ENCODE assay signal across 12 cellular contexts in the genomic region with DNA sequence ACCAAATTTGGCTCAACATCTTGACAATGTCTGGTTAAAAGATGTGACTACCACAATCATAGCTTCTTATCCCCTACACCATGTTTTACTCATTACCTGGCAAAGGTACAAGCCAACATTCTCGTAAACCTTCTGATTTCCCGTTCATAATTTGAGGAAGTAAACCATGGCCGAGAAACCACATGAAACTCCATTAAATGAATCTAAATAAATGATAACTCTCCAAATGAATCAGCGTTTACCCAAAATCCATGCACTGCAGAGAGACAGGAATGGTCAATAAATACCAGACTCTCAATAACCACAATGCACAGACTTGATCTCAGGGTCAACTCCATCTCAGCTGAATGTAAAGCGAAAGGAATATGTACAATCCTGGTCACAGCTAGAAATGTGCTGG.
DNase-seq lines count a peak whose midpoint lies in the region; ATAC-seq and TF ChIP-seq lines count a peak whose summit lies in the region.
"Had no signal": no experiment of that assay in that cellular context is flagged by ENCODE, and none has a peak within 500 bp of the region (broad histone marks: within the 10 kb centered on the region; RNA-seq: fewer than 3 reads in every experiment).

No MANE protein-coding gene starts in this region.

- no peaks in the 10 kb centered on the region for H3K4me1 ChIP-seq in right atrium auricular region
- H3K4me1 ChIP-seq: colonic mucosa had no signal

- H3K4me3 ChIP-seq in right atrium auricular region = no peak overlapping the region
- H3K4me3 ChIP-seq: colonic mucosa had no signal

- H3K4me3 Mint-ChIP-seq in HFFc6 = peak overlapping the region; percentile 38; the same call in 1 of the 2 replicates
- H3K4me3 Mint-ChIP-seq: activated naive CD8-positive, alpha-beta T cell treated with anti-CD3 and anti-CD28 coated beads for 36 hours; T-helper 2 cell treated with Interferon-gamma antibody and Interleukin-4, amounts not matched to agents 5 μg/mL and 100 μg/mL, for 36 hours had no signal

- ATAC-seq in GM19025 (IDR thresholded peaks at IDR 0.05; ENCODE audit: low read depth, unreplicated experiment) (peak; percentile 60), HG03342 (IDR thresholded peaks at IDR 0.05; ENCODE audit: unreplicated experiment) (peak; percentile 82)

- H3K9me3 ChIP-seq in right atrium auricular region = no peaks in the 10 kb centered on the region
- H3K9me3 ChIP-seq: colonic mucosa had no signal

- H3K27me3 Mint-ChIP-seq in HFFc6 (ENCODE audit: insufficient read depth) = no peaks in the 10 kb centered on the region; the same call in 1 of the 2 replicates
- H3K27me3 Mint-ChIP-seq: activated naive CD8-positive, alpha-beta T cell treated with anti-CD3 and anti-CD28 coated beads for 36 hours had no signal

- H3K4me1 Mint-ChIP-seq in HFFc6 (ENCODE audit: low read depth) = peaks cover 7% of the 10 kb centered on the region; the same call in 1 of the 2 replicates
- H3K4me1 Mint-ChIP-seq: activated naive CD8-positive, alpha-beta T cell treated with anti-CD3 and anti-CD28 coated beads for 36 hours had no signal

- DNase-seq in HFFc6 = no peak
- no peak for DNase-seq in NCI-H524 (lab: John Stamatoyannopoulos, UW)
- no peak for DNase-seq in right atrium auricular region (ENCODE audit: low spot score)
- no peak for DNase-seq in activated naive CD4-positive, alpha-beta T cell treated with anti-CD3 and anti-CD28 coated beads, Interleukin-2, amount 50 U/mL, for 16 hours
- no peak for DNase-seq in NCI-H2029 treated with DMSO at 0.1 percent for 48 hours (lab: John Stamatoyannopoulos, UW)
- DNase-seq: activated naive CD8-positive, alpha-beta T cell treated with anti-CD3 and anti-CD28 coated beads for 36 hours; colonic mucosa; NCI-H345; retina had no signal

- H3K36me3 Mint-ChIP-seq in HFFc6 (ENCODE audit: low read depth) = no peaks in the 10 kb centered on the region
- H3K36me3 Mint-ChIP-seq: activated naive CD8-positive, alpha-beta T cell treated with anti-CD3 and anti-CD28 coated beads for 36 hours had no signal

- H3K9me3 Mint-ChIP-seq in HFFc6 = no peaks in the 10 kb centered on the region
- H3K9me3 Mint-ChIP-seq: activated naive CD8-positive, alpha-beta T cell treated with anti-CD3 and anti-CD28 coated beads for 36 hours had no signal

- H3K27ac Mint-ChIP-seq in HFFc6 = no peak overlapping the region
- H3K27ac Mint-ChIP-seq: activated naive CD8-positive, alpha-beta T cell treated with anti-CD3 and anti-CD28 coated beads for 36 hours; T-helper 2 cell treated with Interferon-gamma antibody and Interleukin-4, amounts not matched to agents 5 μg/mL and 100 μg/mL, for 36 hours had no signal

- TF ChIP-seq CTCF in HFFc6 (IDR thresholded peaks at IDR 0.05) (no peak), right atrium auricular region (IDR thresholded peaks at IDR 0.05) (no peak)

- H3K27ac ChIP-seq in right atrium auricular region = no peak overlapping the region
- H3K27ac ChIP-seq: colonic mucosa had no signal

- no peaks in the 10 kb centered on the region for H3K36me3 ChIP-seq in right atrium auricular region
- H3K36me3 ChIP-seq: colonic mucosa had no signal

- H3K27me3 ChIP-seq in right atrium auricular region = no peaks in the 10 kb centered on the region
- H3K27me3 ChIP-seq: colonic mucosa had no signal
